In the genomic region with DNA sequence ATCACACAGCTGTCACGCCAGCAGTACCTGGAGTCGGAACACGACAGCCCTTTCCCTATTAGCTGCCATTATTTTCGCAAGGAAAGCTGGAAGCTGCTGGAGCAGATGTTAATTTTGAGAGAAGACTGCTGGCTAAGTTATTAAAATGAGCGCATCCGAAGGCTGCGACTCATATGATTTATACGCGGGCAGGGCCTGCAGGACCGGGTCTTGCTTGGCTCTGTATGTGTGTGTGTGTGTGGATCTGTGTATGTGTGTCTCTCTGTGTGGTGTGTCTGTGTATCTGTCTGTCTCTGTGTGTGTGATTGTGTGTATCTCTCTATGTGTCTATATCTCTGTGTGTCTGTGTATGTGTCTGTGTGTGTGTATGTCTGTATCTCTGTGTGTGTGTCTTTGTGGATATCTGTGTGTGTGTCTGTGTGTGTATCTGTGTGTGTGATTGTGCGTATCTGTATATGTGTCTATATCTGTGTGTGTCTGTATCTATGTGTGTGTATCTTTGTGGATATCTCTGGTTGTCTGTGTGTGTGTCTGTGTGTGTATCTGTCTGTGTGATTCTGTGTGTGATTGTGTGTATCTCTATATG, we compare ENCODE assay signal across 14 cellular contexts.
"Had no signal": no experiment of that assay in that cellular context is flagged by ENCODE, and none has a peak within 500 bp of the region (broad histone marks: within the 10 kb centered on the region; RNA-seq: fewer than 3 reads in every experiment).

No MANE protein-coding gene starts in this region.

- H3K27ac ChIP-seq: coronary artery, esophagus squamous epithelium, gastrocnemius medialis, heart right ventricle, thyroid gland had no signal

- H3K4me3 ChIP-seq: coronary artery, esophagus squamous epithelium, gastrocnemius medialis, heart right ventricle, thyroid gland had no signal

- DNase-seq: activated CD4-positive, alpha-beta memory T cell treated with anti-CD3 and anti-CD28 coated beads, Interleukin-2, amount 10 ng/mL, durations not matched to agents 7 days and 5 days; activated CD4-positive, alpha-beta T cell treated with anti-CD3 and anti-CD28 coated beads for 4 hours; activated naive CD4-positive, alpha-beta T cell treated with anti-CD3 and anti-CD28 coated beads, Interleukin-2, amount 50 U/mL, for 16 hours; activated T-cell treated with anti-CD3 and anti-CD28 coated beads, Interleukin-2, amount 50 U/mL, for 24 hours; central memory CD4-positive, alpha-beta T cell; esophagus squamous epithelium; gastrocnemius medialis; heart right ventricle; left cardiac atrium; mammary epithelial cell; naive thymus-derived CD8-positive, alpha-beta T cell; stimulated activated CD4-positive, alpha-beta T cell treated with anti-CD3 and anti-CD28 coated beads, Interleukin-2, amount 100 ng/mL, for 48 hours; thyroid gland had no signal

- H3K36me3 ChIP-seq: esophagus squamous epithelium, gastrocnemius medialis, heart right ventricle, thyroid gland had no signal

- H3K9me3 ChIP-seq: esophagus squamous epithelium, gastrocnemius medialis, heart right ventricle, thyroid gland had no signal

- H3K27me3 ChIP-seq: esophagus squamous epithelium, thyroid gland had no signal
